ENCODE assay signal across 8 cellular contexts in the genomic region with DNA sequence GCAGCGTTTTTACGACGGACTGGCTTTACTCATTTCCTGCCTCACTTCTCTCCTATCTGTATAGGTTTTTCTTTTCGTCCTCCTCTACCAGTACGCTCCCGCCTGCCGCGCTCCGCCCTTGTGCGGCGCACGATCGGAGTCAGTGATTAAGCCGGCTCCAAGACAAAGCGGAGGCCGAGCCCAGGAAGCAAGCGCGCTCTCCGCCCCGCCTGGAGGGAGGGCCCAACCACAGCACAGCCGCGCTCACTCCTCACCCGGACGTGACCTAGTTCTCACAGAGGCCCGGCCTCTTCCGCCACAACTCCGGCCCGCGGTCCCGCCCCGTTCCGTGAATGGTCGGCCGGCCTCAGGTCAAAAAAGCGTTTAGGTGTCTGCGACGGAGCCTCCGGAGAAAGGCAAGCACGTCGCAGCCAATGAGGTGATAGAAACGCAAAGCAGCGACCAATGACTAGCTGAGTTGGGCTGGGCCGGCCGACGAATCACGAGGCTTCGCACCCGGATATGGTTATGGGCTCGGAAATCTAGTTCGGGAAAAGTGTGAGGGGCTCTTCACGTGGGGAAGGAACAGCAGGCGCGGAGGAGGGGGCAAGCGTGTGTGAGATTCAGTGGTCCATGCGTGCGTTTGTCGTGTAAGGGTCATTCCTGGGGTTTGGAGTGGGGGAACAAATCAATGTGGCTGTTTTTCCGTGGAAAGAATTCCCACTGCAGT. TPM values are rescaled to one million over a fixed set of nuclear protein-coding genes. Genes with fewer than 3 reads are reported as not detected.
A peak's percentile ranks its signal among the peaks of the same experiment; 100 is the strongest.
DNase-seq lines count a peak whose midpoint lies in the region; ATAC-seq, FAIRE-seq and TF ChIP-seq lines count a peak whose summit lies in the region.

A gene with protein sequence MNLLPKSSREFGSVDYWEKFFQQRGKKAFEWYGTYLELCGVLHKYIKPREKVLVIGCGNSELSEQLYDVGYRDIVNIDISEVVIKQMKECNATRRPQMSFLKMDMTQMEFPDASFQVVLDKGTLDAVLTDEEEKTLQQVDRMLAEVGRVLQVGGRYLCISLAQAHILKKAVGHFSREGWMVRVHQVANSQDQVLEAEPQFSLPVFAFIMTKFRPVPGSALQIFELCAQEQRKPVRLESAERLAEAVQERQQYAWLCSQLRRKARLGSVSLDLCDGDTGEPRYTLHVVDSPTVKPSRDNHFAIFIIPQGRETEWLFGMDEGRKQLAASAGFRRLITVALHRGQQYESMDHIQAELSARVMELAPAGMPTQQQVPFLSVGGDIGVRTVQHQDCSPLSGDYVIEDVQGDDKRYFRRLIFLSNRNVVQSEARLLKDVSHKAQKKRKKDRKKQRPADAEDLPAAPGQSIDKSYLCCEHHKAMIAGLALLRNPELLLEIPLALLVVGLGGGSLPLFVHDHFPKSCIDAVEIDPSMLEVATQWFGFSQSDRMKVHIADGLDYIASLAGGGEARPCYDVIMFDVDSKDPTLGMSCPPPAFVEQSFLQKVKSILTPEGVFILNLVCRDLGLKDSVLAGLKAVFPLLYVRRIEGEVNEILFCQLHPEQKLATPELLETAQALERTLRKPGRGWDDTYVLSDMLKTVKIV (plus strand): TSS at position 494 of the 709 bp plus-strand sequence. CDS start 308 bp downstream, outside the sequence.

- H3K36me3 Mint-ChIP-seq in activated CD4-positive, alpha-beta memory T cell treated with anti-CD3 and anti-CD28 coated beads for 36 hours: peaks cover 28% of the 10 kb centered on the region

- peak within 1 kb of the TSS; percentile 85 for H3K27ac ChIP-seq in HepG2 (ENCODE audit: extremely low read length, insufficient read depth, low read length)

- ATAC-seq in GM19438 (IDR thresholded peaks at IDR 0.05; ENCODE audit: low read depth, unreplicated experiment) (peak; percentile 98), HG03575 (IDR thresholded peaks at IDR 0.05; ENCODE audit: extremely low read depth, insufficient number of reproducible peaks, low FRiP score, unreplicated experiment) (peak; percentile 82), HepG2 (peak; percentile 99)

- peak within 1 kb of the TSS; percentile 93 for H2AFZ ChIP-seq in HepG2 (ENCODE audit: low read length)

- in situ Hi-C loops in HepG2 (cut with HindIII; ENCODE audit: extremely low pct_ligation_motif_present, low pct_unique_long_range_greater_than_20kb): no loop called here

- intact Hi-C loops in activated CD4-positive, alpha-beta memory T cell treated with anti-CD3 and anti-CD28 coated beads for 36 hours (cut with micrococcal nuclease): loop anchor here (1.0 to 10.0 kb wide), 9 partner anchors 13 to 916 kb away; partner anchors contain the start of genes DNM3, PIGC and VAMP4
- intact Hi-C loops in HepG2 (cut with micrococcal nuclease; ENCODE audit: unreplicated experiment): loop anchor here (1.0 to 10.0 kb wide), 3 partner anchors 39 to 294 kb away; partner anchors contain the start of genes PRRC2C and VAMP4

- H3K36me3 ChIP-seq in HepG2 (replicated peaks in 1 of 2; ENCODE audit: control insufficient read depth in 1 of 2, insufficient read depth in 2 of 2, low read length in 2 of 2): peaks cover 13 to 26% of the 10 kb centered on the region in 2 experiments

- no peaks in the 10 kb centered on the region for H3K9me3 Mint-ChIP-seq in activated CD4-positive, alpha-beta memory T cell treated with anti-CD3 and anti-CD28 coated beads for 36 hours

- H3K9me3 ChIP-seq in HepG2 (ENCODE audit: low read length): no peaks in the 10 kb centered on the region

- peaks cover 59% of the 10 kb centered on the region for H3K4me1 Mint-ChIP-seq in activated CD4-positive, alpha-beta memory T cell treated with anti-CD3 and anti-CD28 coated beads for 36 hours (ENCODE audit: low read depth)

- DNase-seq in CD1c-positive myeloid dendritic cell (ENCODE audit: extremely low spot score): peak; percentile 99
- peak; percentile 99 for DNase-seq in NCI-H82 treated with DMSO at 0.1 percent for 48 hours (lab: John Stamatoyannopoulos, UW; ENCODE audit: unreplicated experiment)
- peak; percentile 99 for DNase-seq in activated CD4-positive, alpha-beta memory T cell treated with anti-CD3 and anti-CD28 coated beads for 36 hours
- peak; percentile 97 to 99 for DNase-seq in dermis microvascular lymphatic vessel endothelial cell (ENCODE audit: low read depth in 2 of 2)
- peak; percentile 97 for DNase-seq in HepG2 (ENCODE audit: low spot score)
- peak; percentile 98 for DNase-seq in stimulated activated CD4-positive, alpha-beta T cell treated with anti-CD3 and anti-CD28 coated beads, Interleukin-4, amount 100 ng/mL, for 1 hour

- CTCF ChIA-PET in activated CD4-positive, alpha-beta memory T cell treated with anti-CD3 and anti-CD28 coated beads for 36 hours (lab: Charles Lee): interaction anchor here (1.1 to 1.7 kb wide), 4 partner anchors 19 to 204 kb away, joined by 3 to 5 read pairs (median 4); no protein-coding TSS in a partner anchor
- CTCF ChIA-PET in HepG2 (lab: Yijun Ruan, JAX; ENCODE audit: low intra/inter-chr PET ratio, low total read pairs): no interaction called here

- H3K27ac Mint-ChIP-seq in activated CD4-positive, alpha-beta memory T cell treated with anti-CD3 and anti-CD28 coated beads for 36 hours: peak within 1 kb of the TSS; percentile 94

- peak within 1 kb of the TSS; percentile 82 to 83 (median 82) for H3K4me3 ChIP-seq in HepG2 (replicated peaks in 1 of 3; ENCODE audit: insufficient read depth in 1 of 3, low read depth in 2 of 3, low read length in 3 of 3)

- H4K20me1 ChIP-seq in HepG2 (ENCODE audit: insufficient read depth, low read length): no peaks in the 10 kb centered on the region

- peak; percentile 97 for FAIRE-seq in HepG2 (lab: Jason Lieb, UNC)

- TF ChIP-seq POLR2A in HepG2 (IDR thresholded peaks at IDR 0.05; ENCODE audit: insufficient read depth in 1 of 2, low read depth in 2 of 2, low read length in 2 of 2): peak; percentile 67 to 73

- TF ChIP-seq CTCF in HepG2 (CRISPR knock-in tag; IDR thresholded peaks at IDR 0.05): peak; percentile 24; the same call in 1 of the 2 replicates

- no peaks in the 10 kb centered on the region; a peak in 1 of 5 replicates for H3K27me3 ChIP-seq in HepG2 (ENCODE audit: control insufficient read depth in 1 of 2, insufficient read depth in 2 of 2, low read length in 2 of 2)

- no TSS peak for BruUV-seq in HepG2 (replicated peaks; lab: Mats Ljungman, UMichigan)

- H3K4me1 ChIP-seq in HepG2 (ENCODE audit: insufficient read depth, low read length): peaks cover 35% of the 10 kb centered on the region

- POLR2A ChIA-PET in activated CD4-positive, alpha-beta memory T cell treated with anti-CD3 and anti-CD28 coated beads for 36 hours (lab: Charles Lee): interaction anchor here (0.6 to 1.7 kb wide), 3 partner anchors 13 to 51 kb away, joined by 3 to 9 read pairs (median 3); partner anchors contain the start of gene VAMP4
- POLR2A ChIA-PET in HepG2 (lab: Yijun Ruan, JAX): interaction anchor here (1.0 to 2.7 kb wide), 8 partner anchors 17 to 1695 kb away, joined by 3 to 20 read pairs (median 4); partner anchors contain the start of genes PRDX6, PRRC2C and VAMP4

- WGBS in HepG2 (ENCODE audit: low lambda C conversion rate): 0% methylated on average over 44 of the region's 58 CpGs

- H3K27me3 Mint-ChIP-seq in activated CD4-positive, alpha-beta memory T cell treated with anti-CD3 and anti-CD28 coated beads for 36 hours: no peaks in the 10 kb centered on the region

- H3K79me2 ChIP-seq in HepG2 (ENCODE audit: insufficient read depth, low read length): peaks cover 25% of the 10 kb centered on the region

- H3K4me2 ChIP-seq in HepG2 (ENCODE audit: low read depth, low read length): peak within 1 kb of the TSS; percentile 95

- H3K4me3 Mint-ChIP-seq in activated CD4-positive, alpha-beta memory T cell treated with anti-CD3 and anti-CD28 coated beads for 36 hours: peak within 1 kb of the TSS; percentile 96

- TF ChIP-seq EP300 in HepG2 (IDR thresholded peaks at IDR 0.05; ENCODE audit: low read depth in 2 of 2, low read length in 2 of 2) (no peak), HepG2 (CRISPR knock-in tag; IDR thresholded peaks at IDR 0.05; ENCODE audit: borderline replicate concordance) (no peak)

- TF ChIP-seq RAD21 in HepG2 (CRISPR knock-in tag; IDR thresholded peaks at IDR 0.05): no peak

- H3K9ac ChIP-seq in HepG2 (ENCODE audit: insufficient read depth, low read depth, low read length): peak within 1 kb of the TSS; percentile 83

TF ChIP-seq in HepG2, 621 proteins besides CTCF, POLR2A, EP300 and RAD21 (continues in another document):
- TF ChIP-seq TEAD3 (CRISPR knock-in tag; optimal IDR thresholded peaks at IDR 0.05; ENCODE audit: borderline replicate concordance) (no peak), PITX1 (CRISPR knock-in tag; IDR thresholded peaks at IDR 0.05) (no peak), KDM5B (CRISPR knock-in tag; IDR thresholded peaks at IDR 0.05; ENCODE audit: borderline replicate concordance) (peak; percentile 93), ZFP36L2 (CRISPR knock-in tag; IDR thresholded peaks at IDR 0.05) (no peak), RBM39 (IDR thresholded peaks at IDR 0.05; ENCODE audit: low read depth, low read length, poor library complexity, severe bottlenecking) (no peak)

RNA-seq across cellular contexts. Expression of the gene that starts here (rescaled TPM):
- total RNA-seq in activated CD4-positive, alpha-beta memory T cell treated with anti-CD3 and anti-CD28 coated beads for 36 hours: 10 to 100 TPM; 45.6 to 49.8 TPM
- 19.4 and 29.1 TPM in 2 replicates for total RNA-seq in dermis microvascular lymphatic vessel endothelial cell
- total RNA-seq in HepG2 (2016; rRNA removed; fragmentation: Illumina TruSeq; extraction: Trizol): 22.8 and 28.3 TPM in 2 replicates
- total RNA-seq in HepG2 (2016; cell fraction: cytosol; rRNA removed; fragmentation: Illumina TruSeq; extraction: Trizol; ENCODE audit: low read depth): 3.0 and 4.9 TPM in 2 replicates
- total RNA-seq in HepG2 (2016; cell fraction: insoluble cytoplasmic fraction; rRNA removed; fragmentation: Illumina TruSeq; extraction: Trizol): 22.3 and 25.7 TPM in 2 replicates
- total RNA-seq in HepG2 (2016; cell fraction: membrane; rRNA removed; fragmentation: Illumina TruSeq; extraction: Trizol): 9.3 and 9.4 TPM in 2 replicates
- 15.9 and 17.2 TPM in 2 replicates for total RNA-seq in HepG2 (2016; cell fraction: nucleus; rRNA removed; fragmentation: Illumina TruSeq; extraction: Trizol)
- 18.6 and 20.5 TPM in 2 replicates for polyA plus RNA-seq in HepG2 (2011; rRNA removed)
- polyA plus RNA-seq in HepG2 (2011; cell fraction: cytosol; rRNA removed): 17.8 and 21.4 TPM in 2 replicates
- 10.4 and 11.1 TPM in 2 replicates for polyA plus RNA-seq in HepG2 (2011; cell fraction: nucleus; rRNA removed)
- polyA plus RNA-seq in HepG2 (2012): 16.9 and 17.0 TPM in 2 replicates
- 3.2 and 3.4 TPM in 2 replicates for polyA plus RNA-seq in HepG2 (2016; cell fraction: cytosol; fragmentation: Illumina TruSeq; extraction: Trizol; ENCODE audit: low read depth)
- 36.3 and 42.2 TPM in 2 replicates for polyA plus RNA-seq in HepG2 (2016; cell fraction: insoluble cytoplasmic fraction; fragmentation: Illumina TruSeq; extraction: Trizol; ENCODE audit: low read depth)
- polyA plus RNA-seq in HepG2 (2016; cell fraction: membrane; fragmentation: Illumina TruSeq; extraction: Trizol; ENCODE audit: low read depth): 5.7 and 6.4 TPM in 2 replicates
- 25.8 and 28.6 TPM in 2 replicates for polyA plus RNA-seq in HepG2 (2016; cell fraction: nucleus; fragmentation: Illumina TruSeq; extraction: Trizol; ENCODE audit: insufficient read depth, low read depth)
- 21.5 and 62.4 TPM in 2 replicates for polyA minus RNA-seq in HepG2 (2011; rRNA and poly(A)+ RNA removed; ENCODE audit: low replicate concordance)
- 7.9 and 9.5 TPM in 2 replicates for polyA minus RNA-seq in HepG2 (2011; cell fraction: cytosol; rRNA and poly(A)+ RNA removed)
- 14.0 and 16.2 TPM in 2 replicates for polyA minus RNA-seq in HepG2 (2011; cell fraction: nucleus; rRNA and poly(A)+ RNA removed)

Comparison
In these comparisons a context has a peak if more than half of its experiments do, and no peak if none do; other contexts are left out.
1. Peak in every context shown above with its lines: DNase-seq, ATAC-seq, H3K4me3 ChIP-seq and H3K27ac ChIP-seq.